In the genomic region with DNA sequence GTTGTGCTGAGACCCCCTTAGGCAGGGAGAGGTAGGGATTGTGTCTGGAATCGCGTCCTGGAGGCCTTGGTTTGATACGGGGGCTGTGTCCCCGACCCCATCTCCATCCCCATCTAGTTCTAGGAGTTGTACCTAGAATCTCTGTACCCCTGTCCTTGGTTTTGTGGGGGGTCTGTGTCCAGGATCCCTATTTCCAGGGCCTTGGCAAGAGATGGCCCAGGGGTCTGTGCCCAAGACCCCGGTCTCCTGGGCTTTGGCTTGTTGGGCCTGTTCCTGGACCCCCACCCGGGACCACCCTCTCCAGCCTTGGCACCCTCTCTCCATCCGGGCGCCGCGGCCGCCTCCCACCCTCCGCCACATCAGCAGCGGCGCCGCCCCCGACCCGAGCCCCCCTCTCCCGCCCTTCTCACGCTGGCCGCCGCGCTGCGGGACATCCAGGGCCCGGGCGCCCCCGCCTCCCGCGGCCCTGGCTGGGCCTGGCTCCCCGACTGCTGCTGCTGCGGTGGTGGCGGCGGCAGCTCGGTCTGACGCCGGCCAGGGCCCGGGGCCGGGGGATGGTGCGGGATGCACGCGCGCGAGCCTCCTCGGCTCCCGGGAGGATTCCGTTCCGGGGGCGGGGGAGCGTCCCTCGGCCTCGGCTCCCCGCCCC, we compare ENCODE assay signal across 8 cellular contexts. TPM values are rescaled to one million over a fixed set of nuclear protein-coding genes. Genes with fewer than 3 reads are reported as not detected.
DNase-seq lines count a peak whose midpoint lies in the region; ATAC-seq, FAIRE-seq and TF ChIP-seq lines count a peak whose summit lies in the region.

A gene (minus strand): TSS at position 602 of the 649 bp plus-strand sequence. CDS start 168 bp downstream, at position 434.

- no peak for TF ChIP-seq CTCF in CD8-positive, alpha-beta T cell (IDR thresholded peaks at IDR 0.05)
- TF ChIP-seq CTCF in bronchial epithelial cell (IDR thresholded peaks at IDR 0.05; ENCODE audit: insufficient read depth, low read length, severe bottlenecking) (no peak), lung (IDR thresholded peaks at IDR 0.05; ENCODE audit: control extremely low read depth, extremely low read depth) (no peak), tibial nerve (IDR thresholded peaks at IDR 0.05) (no peak)

- no peak for DNase-seq in CD8-positive, alpha-beta T cell
- DNase-seq in bronchial epithelial cell (ENCODE audit: low read depth) (no peak), lung (ENCODE audit: low spot score) (no peak), tibial nerve (ENCODE audit: low spot score in 2 of 2) (no peak), DMS53 treated with DMSO at 0.1 percent for 48 hours (lab: John Stamatoyannopoulos, UW; ENCODE audit: unreplicated experiment) (no peak), cerebellar cortex (ENCODE audit: low spot score) (no peak)

- no peaks in the 10 kb centered on the region for H3K36me3 ChIP-seq in CD8-positive, alpha-beta T cell (ENCODE audit: insufficient read depth, low read length)
- H3K36me3 ChIP-seq in HUES48 (ENCODE audit: control insufficient read depth, insufficient read depth, low read length) (peaks cover 36% of the 10 kb centered on the region), bronchial epithelial cell (ENCODE audit: control insufficient read depth, insufficient read depth, low read length) (peaks cover 12% of the 10 kb centered on the region), lung (ENCODE audit: control insufficient read depth in 2 of 2, insufficient read depth in 2 of 2, low read length in 2 of 2) (peaks cover 0 to 30% of the 10 kb centered on the region in 2 donors), tibial nerve (peaks cover 0 to 51% (median 0%) of the 10 kb centered on the region in 3 donors)

- no peaks in the 10 kb centered on the region for H3K9me3 ChIP-seq in CD8-positive, alpha-beta T cell (ENCODE audit: low read length)
- H3K9me3 ChIP-seq in HUES48 (ENCODE audit: control insufficient read depth, insufficient read depth, low read length) (no peaks in the 10 kb centered on the region), lung (ENCODE audit: control insufficient read depth in 2 of 2, insufficient read depth in 1 of 2, low read length in 1 of 2) (no peaks in the 10 kb centered on the region), tibial nerve (no peaks in the 10 kb centered on the region)

- H3K27ac ChIP-seq in CD8-positive, alpha-beta T cell (ENCODE audit: low read depth, low read length) = no peak within 1 kb of the TSS
- H3K27ac ChIP-seq in HUES48 (ENCODE audit: low read depth, low read length) = peak within 1 kb of the TSS; percentile 95
- H3K27ac ChIP-seq in lung (ENCODE audit: low read depth in 1 of 2, low read length in 1 of 2) = peak within 1 kb of the TSS; percentile 70 to 82
- peak within 1 kb of the TSS; percentile 92 to 98 (median 96) for H3K27ac ChIP-seq in tibial nerve

- peaks cover 26% of the 10 kb centered on the region for H3K36me3 Mint-ChIP-seq in CD8-positive, alpha-beta T cell

- CTCF ChIA-PET in CD8-positive, alpha-beta T cell (lab: Charles Lee) = interaction anchor here (0.9 to 1.0 kb wide), 2 partner anchors 55 to 129 kb away, joined by 3 read pairs; no protein-coding TSS in a partner anchor

- peak within 1 kb of the TSS; percentile 75 for H3K27ac Mint-ChIP-seq in CD8-positive, alpha-beta T cell

- intact Hi-C loops in CD8-positive, alpha-beta T cell (cut with DNase I, micrococcal nuclease) = loop anchor here (1.0 to 2.0 kb wide), 6 partner anchors 25 to 88 kb away; a partner anchor contains a TSS

- H3K27me3 ChIP-seq in CD8-positive, alpha-beta T cell (ENCODE audit: insufficient read depth, low read length) = no peaks in the 10 kb centered on the region
- H3K27me3 ChIP-seq in HUES48 (ENCODE audit: control insufficient read depth, insufficient read depth, low read length) = no peaks in the 10 kb centered on the region
- H3K27me3 ChIP-seq in bronchial epithelial cell (ENCODE audit: control insufficient read depth, insufficient read depth, low read length) = no peaks in the 10 kb centered on the region
- no peaks in the 10 kb centered on the region for H3K27me3 ChIP-seq in lung (ENCODE audit: control insufficient read depth, insufficient read depth)
- no peaks in the 10 kb centered on the region for H3K27me3 ChIP-seq in tibial nerve

- no peak for FAIRE-seq in bronchial epithelial cell (lab: Jason Lieb, UNC)

- peak within 1 kb of the TSS; percentile 80 for H3K9ac ChIP-seq in HUES48 (ENCODE audit: low read depth, low read length)

- POLR2A ChIA-PET in CD8-positive, alpha-beta T cell (lab: Charles Lee) = interaction anchor here (0.7 kb wide), 1 partner anchor 60 kb away, joined by 3 read pairs; a partner anchor contains a TSS

- ATAC-seq in CD8-positive, alpha-beta T cell = no peak
- ATAC-seq in lung (ENCODE audit: insufficient read depth, low FRiP score) (peak; percentile 20), GM21576 (IDR thresholded peaks at IDR 0.05; ENCODE audit: unreplicated experiment) (no peak)

- 3 to 7% methylated on average over 27 to 51 of the region's 51 CpGs for WGBS in lung, 2 donors
- 3 to 19% methylated on average over 3 to 17 of the region's 51 CpGs for WGBS in tibial nerve, 2 donors

- peak within 1 kb of the TSS; percentile 76 for H3K4me3 ChIP-seq in CD8-positive, alpha-beta T cell (ENCODE audit: low read depth, low read length)
- H3K4me3 ChIP-seq in HUES48 (ENCODE audit: low read depth, low read length) (peak within 1 kb of the TSS; percentile 67), bronchial epithelial cell (ENCODE audit: low read depth, low read length) (peak within 1 kb of the TSS; percentile 56), lung (peak within 1 kb of the TSS; percentile 34), tibial nerve (peak within 1 kb of the TSS; percentile 58 to 100 (median 90))

- peaks cover 23% of the 10 kb centered on the region for H3K4me1 ChIP-seq in CD8-positive, alpha-beta T cell (ENCODE audit: insufficient read depth, low read length)
- peaks cover 15% of the 10 kb centered on the region for H3K4me1 ChIP-seq in HUES48 (ENCODE audit: control insufficient read depth, insufficient read depth, low read length)
- H3K4me1 ChIP-seq in lung (ENCODE audit: control insufficient read depth in 2 of 2, insufficient read depth in 2 of 2, low read length in 2 of 2) = peaks cover 0 to 14% of the 10 kb centered on the region in 2 donors
- peaks cover 0 to 54% (median 28%) of the 10 kb centered on the region in 4 donors for H3K4me1 ChIP-seq in tibial nerve

- no peaks in the 10 kb centered on the region for H3K9me3 Mint-ChIP-seq in CD8-positive, alpha-beta T cell

- peaks cover 7% of the 10 kb centered on the region for H3K4me1 Mint-ChIP-seq in CD8-positive, alpha-beta T cell (ENCODE audit: low read depth)

- H3K27me3 Mint-ChIP-seq in CD8-positive, alpha-beta T cell (ENCODE audit: low read depth) = no peaks in the 10 kb centered on the region

- H3K4me3 Mint-ChIP-seq in CD8-positive, alpha-beta T cell = peak within 1 kb of the TSS; percentile 88

- TF ChIP-seq EP300 in tibial nerve (IDR thresholded peaks at IDR 0.05) = no peak

- TF ChIP-seq POLR2A in tibial nerve (IDR thresholded peaks at IDR 0.05) = peak; percentile 64 to 92

RNA-seq across cellular contexts. Expression of the gene that starts here (rescaled TPM):
- 1 to 10 TPM; 3.5 to 4.3 TPM for total RNA-seq in CD8-positive, alpha-beta T cell
- total RNA-seq in bronchial epithelial cell = 8.4 and 12.9 TPM in 2 replicates
- 10 to 100 TPM; 18.5 to 41.2 TPM for total RNA-seq in lung
- 10 to 100 TPM; 13.2 to 15.7 TPM for polyA plus RNA-seq in lung
- total RNA-seq in tibial nerve = 100 to 1,000 TPM; 203 to 284 (median 251) TPM

Comparison
In these comparisons a context has a peak if more than half of its experiments do, and no peak if none do; other contexts are left out.
1. RNA of the gene that starts here (total RNA-seq): 203 to 284 TPM in tibial nerve; 18.5 to 41.2 TPM in lung, 8.4 to 12.9 TPM in bronchial epithelial cell and 3.5 to 4.3 TPM in CD8-positive, alpha-beta T cell; every median in the first group is over 4 times any median in the second.
2. H3K4me3 ChIP-seq: peak in every context shown above with its lines; median percentile 90 in tibial nerve; 76 in CD8-positive, alpha-beta T cell; 67 in HUES48; 56 in bronchial epithelial cell; 34 in lung.